Comparison of ENCODE assay signal across 15 cellular contexts in the genomic region with DNA sequence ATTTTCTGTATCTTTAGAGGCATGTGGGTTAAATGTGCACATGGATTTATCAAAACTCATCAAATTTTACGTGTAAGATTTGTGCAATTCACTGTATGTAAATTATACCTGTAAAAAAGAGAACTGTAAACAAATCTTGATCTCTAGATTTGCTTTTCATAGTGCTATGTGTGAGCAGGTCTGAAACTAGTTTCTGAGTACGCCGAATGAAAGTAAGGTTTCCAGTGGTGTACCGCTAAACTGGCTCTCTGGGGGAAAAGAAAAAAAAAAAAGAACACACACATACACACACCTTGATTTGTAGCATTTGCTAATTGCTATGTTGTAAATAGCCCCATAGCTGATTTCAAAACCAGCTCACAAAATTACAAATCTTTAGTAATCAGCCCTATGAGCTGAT. TPM values are rescaled to one million over a fixed set of nuclear protein-coding genes. Genes with fewer than 3 reads are reported as not detected.
DNase-seq lines count a peak whose midpoint lies in the region; ATAC-seq and TF ChIP-seq lines count a peak whose summit lies in the region.
"Had no signal": no experiment of that assay in that cellular context is flagged by ENCODE, and none has a peak within 500 bp of the region (broad histone marks: within the 10 kb centered on the region; RNA-seq: fewer than 3 reads in every experiment).

No MANE protein-coding gene starts in this region.

- in situ Hi-C loops in GM13977 (cut with MboI; ENCODE audit: low pct_unique_long_range_greater_than_20kb, low sequenced_read_pairs, unreplicated experiment), result no loop called here

- no peak for TF ChIP-seq CTCF in GM13977 (IDR thresholded peaks at IDR 0.05; ENCODE audit: extremely low read depth, insufficient read depth, missing control alignments)
- TF ChIP-seq CTCF in osteocyte (IDR thresholded peaks at IDR 0.05), result no peak

- no peak overlapping the region for H3K27ac Mint-ChIP-seq in osteocyte (ENCODE audit: unreplicated experiment)
- H3K27ac Mint-ChIP-seq: activated naive CD8-positive, alpha-beta T cell treated with anti-CD3 and anti-CD28 coated beads for 36 hours; T-helper 1 cell treated with Interleukin-12 subunit alpha and Interleukin-12 subunit beta and Interleukin-4 antibody, amounts not matched to agents 30 μg/mL and 1 μg/mL, for 36 hours had no signal

- no peaks in the 10 kb centered on the region for H3K9me3 Mint-ChIP-seq in osteocyte (ENCODE audit: unreplicated experiment)
- H3K9me3 Mint-ChIP-seq: activated naive CD8-positive, alpha-beta T cell treated with anti-CD3 and anti-CD28 coated beads for 36 hours; T-helper 1 cell treated with Interleukin-12 subunit alpha and Interleukin-12 subunit beta and Interleukin-4 antibody, amounts not matched to agents 30 μg/mL and 1 μg/mL, for 36 hours had no signal

- ATAC-seq in GM19468 (IDR thresholded peaks at IDR 0.05; ENCODE audit: extremely low read depth, unreplicated experiment) (peak; percentile 77), HG02884 (IDR thresholded peaks at IDR 0.05; ENCODE audit: unreplicated experiment) (peak; percentile 68), HG03520 (IDR thresholded peaks at IDR 0.05; ENCODE audit: unreplicated experiment) (peak; percentile 89)
- ATAC-seq: left ventricle myocardium superior had no signal

- H3K4me3 Mint-ChIP-seq in osteocyte (ENCODE audit: unreplicated experiment), result no peak overlapping the region
- H3K4me3 Mint-ChIP-seq: activated naive CD8-positive, alpha-beta T cell treated with anti-CD3 and anti-CD28 coated beads for 36 hours; T-helper 1 cell treated with Interleukin-12 subunit alpha and Interleukin-12 subunit beta and Interleukin-4 antibody, amounts not matched to agents 30 μg/mL and 1 μg/mL, for 36 hours had no signal

- H3K4me1 Mint-ChIP-seq in osteocyte (ENCODE audit: unreplicated experiment), result peaks cover 4% of the 10 kb centered on the region

- H3K27me3 Mint-ChIP-seq in osteocyte (ENCODE audit: unreplicated experiment), result no peaks in the 10 kb centered on the region

- peaks cover 3% of the 10 kb centered on the region for H3K36me3 Mint-ChIP-seq in osteocyte (ENCODE audit: unreplicated experiment)
- H3K36me3 Mint-ChIP-seq: activated naive CD8-positive, alpha-beta T cell treated with anti-CD3 and anti-CD28 coated beads for 36 hours had no signal

- DNase-seq in GM13977 (ENCODE audit: low spot score) (peak; percentile 35), osteocyte (ENCODE audit: extremely low spot score, unreplicated experiment) (no peak), HuH-7.5 (ENCODE audit: low spot score) (no peak), hypothalamus (lab: John Stamatoyannopoulos, UW) (no peak)
- DNase-seq in activated CD4-positive, alpha-beta T cell treated with anti-CD3 and anti-CD28 coated beads for 4 hours, result no peak
- DNase-seq: activated naive CD8-positive, alpha-beta T cell treated with anti-CD3 and anti-CD28 coated beads for 36 hours; IMR-90; left ventricle myocardium superior; NCI-H2029 treated with DMSO at 0.1 percent for 48 hours; nucleus accumbens; stimulated activated naive CD4-positive, alpha-beta T cell treated with Interleukin-2 at 50 U/mL for 16 hours had no signal

RNA-seq across cellular contexts. Expression of a gene that starts 8.6 kb away (rescaled TPM):
- 24.4 and 26.5 TPM in 2 replicates for total RNA-seq in osteocyte

RNA-seq across cellular contexts. Expression of a gene that starts 19.4 kb away (rescaled TPM):
- 9.9 and 16.1 TPM in 2 replicates for total RNA-seq in osteocyte
